Comparison of ENCODE assay signal across 12 cellular contexts in the genomic region with DNA sequence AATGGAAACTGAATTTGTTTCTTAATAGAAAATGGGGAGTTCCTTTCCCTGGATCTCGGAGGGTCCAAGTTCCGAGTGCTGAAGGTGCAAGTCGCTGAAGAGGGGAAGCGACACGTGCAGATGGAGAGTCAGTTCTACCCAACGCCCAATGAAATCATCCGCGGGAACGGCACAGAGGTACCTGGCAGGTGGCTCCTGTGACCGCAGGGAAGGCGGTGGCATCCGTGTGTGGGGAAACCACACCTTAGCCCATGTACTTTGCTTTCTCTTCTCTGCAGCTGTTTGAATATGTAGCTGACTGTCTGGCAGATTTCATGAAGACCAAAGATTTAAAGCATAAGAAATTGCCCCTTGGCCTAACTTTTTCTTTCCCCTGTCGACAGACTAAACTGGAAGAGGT. TPM values are rescaled to one million over a fixed set of nuclear protein-coding genes. Genes with fewer than 3 reads are reported as not detected.
DNase-seq lines count a peak whose midpoint lies in the region; ATAC-seq and TF ChIP-seq lines count a peak whose summit lies in the region.
"Had no signal": no experiment of that assay in that cellular context is flagged by ENCODE, and none has a peak within 500 bp of the region (broad histone marks: within the 10 kb centered on the region; RNA-seq: fewer than 3 reads in every experiment).

No MANE protein-coding gene starts in this region.

- H3K79me2 ChIP-seq in OCI-LY7 (ENCODE audit: insufficient read depth, low read depth, low read length), result no peaks in the 10 kb centered on the region

- intact Hi-C loops in OCI-LY7 (cut with micrococcal nuclease; ENCODE audit: unreplicated experiment), result no loop called here

- peak overlapping the region; percentile 44 for H3K27ac ChIP-seq in effector memory CD4-positive, alpha-beta T cell (ENCODE audit: insufficient read depth, low read length, poor library complexity, severe bottlenecking)
- no peak overlapping the region for H3K27ac ChIP-seq in OCI-LY7 (ENCODE audit: low read depth, low read length, poor library complexity, severe bottlenecking)
- H3K27ac ChIP-seq: right atrium auricular region had no signal

- no peaks in the 10 kb centered on the region for H3K9me3 Mint-ChIP-seq in activated naive CD4-positive, alpha-beta T cell treated with anti-CD3 and anti-CD28 coated beads, Interleukin-2, amount 50 U/mL, for 72 hours
- H3K9me3 Mint-ChIP-seq in stimulated activated effector memory CD8-positive, alpha-beta T cell treated with anti-CD3 and anti-CD28 coated beads, Interleukin-12 subunit alpha, Interleukin-12 subunit beta, amount 100 ng/mL, for 72 hours, result no peaks in the 10 kb centered on the region

- H3K9me2 ChIP-seq in OCI-LY7 (ENCODE audit: insufficient read depth, low read length), result no peaks in the 10 kb centered on the region

- DNase-seq in activated naive CD4-positive, alpha-beta T cell treated with Interleukin-2 at 50 U/mL for 16 hours, result peak; percentile 33
- DNase-seq in activated naive CD4-positive, alpha-beta T cell treated with anti-CD3 and anti-CD28 coated beads, Interleukin-2, amount 50 U/mL, for 72 hours (ENCODE audit: low spot score in 2 of 2), result no peak
- DNase-seq in T-helper 22 cell (ENCODE audit: low read depth) (peak; percentile 13), OCI-LY7 (ENCODE audit: low spot score) (no peak), BE2C (no peak), HEK293T (ENCODE audit: extremely low spot score) (no peak)
- peak; percentile 19 to 26 (median 21) for DNase-seq in effector memory CD4-positive, alpha-beta T cell
- DNase-seq in stimulated activated effector memory CD8-positive, alpha-beta T cell treated with anti-CD3 and anti-CD28 coated beads, Interleukin-12 subunit alpha, Interleukin-12 subunit beta, amount 100 ng/mL, for 72 hours (ENCODE audit: low spot score in 2 of 2), result no peak
- DNase-seq: KBM-7, NCI-H187 had no signal

- POLR2A ChIA-PET in OCI-LY7 (lab: Charles Lee), result no interaction called here
- POLR2A ChIA-PET in HEK293T (lab: Yijun Ruan, JAX), result no interaction called here

- H3K36me3 ChIP-seq in effector memory CD4-positive, alpha-beta T cell (ENCODE audit: control insufficient read depth, insufficient read depth, low read length), result no peaks in the 10 kb centered on the region
- H3K36me3 ChIP-seq in OCI-LY7 (ENCODE audit: insufficient read depth, low read length) (no peaks in the 10 kb centered on the region), BE2C (no peaks in the 10 kb centered on the region)
- H3K36me3 ChIP-seq: right atrium auricular region had no signal

- H4K20me1 ChIP-seq in OCI-LY7 (ENCODE audit: insufficient read depth, low read length), result no peaks in the 10 kb centered on the region

- H2AFZ ChIP-seq in OCI-LY7 (ENCODE audit: low read length), result no peak overlapping the region

- BruUV-seq in OCI-LY7 (replicated peaks; lab: Mats Ljungman, UMichigan), result no TSS peak

- no peaks in the 10 kb centered on the region for H3K27me3 ChIP-seq in effector memory CD4-positive, alpha-beta T cell (replicated peaks; ENCODE audit: control insufficient read depth, insufficient read depth, low read length, poor library complexity, severe bottlenecking)
- no peaks in the 10 kb centered on the region for H3K27me3 ChIP-seq in BE2C
- H3K27me3 ChIP-seq: right atrium auricular region had no signal

- no peak for TF ChIP-seq CTCF in OCI-LY7 (conservative IDR thresholded peaks at IDR 0.05; ENCODE audit: low read length)
- no peak for TF ChIP-seq CTCF in BE2C (IDR thresholded peaks at IDR 0.05; ENCODE audit: low read depth, low read length)

- CTCF ChIA-PET in OCI-LY7 (lab: Charles Lee; ENCODE audit: unreplicated experiment) (no interaction called here), HEK293T (lab: Yijun Ruan, JAX) (no interaction called here)

- H3K4me3 Mint-ChIP-seq in stimulated activated effector memory CD8-positive, alpha-beta T cell treated with anti-CD3 and anti-CD28 coated beads, Interleukin-12 subunit alpha, Interleukin-12 subunit beta, amount 100 ng/mL, for 72 hours, result no peak overlapping the region

- H3K4me3 ChIP-seq in effector memory CD4-positive, alpha-beta T cell (ENCODE audit: insufficient read depth, low read depth, low read length, poor library complexity, severe bottlenecking), result no peak overlapping the region
- H3K4me3 ChIP-seq in OCI-LY7 (ENCODE audit: low read depth, low read length, poor library complexity, severe bottlenecking) (no peak overlapping the region), BE2C (ENCODE audit: low read depth, low read length) (no peak overlapping the region)
- H3K4me3 ChIP-seq: right atrium auricular region had no signal

- peaks cover 57% of the 10 kb centered on the region for H3K4me1 Mint-ChIP-seq in stimulated activated effector memory CD8-positive, alpha-beta T cell treated with anti-CD3 and anti-CD28 coated beads, Interleukin-12 subunit alpha, Interleukin-12 subunit beta, amount 100 ng/mL, for 72 hours

- H3K9me3 ChIP-seq in effector memory CD4-positive, alpha-beta T cell (ENCODE audit: control insufficient read depth, low read length), result no peaks in the 10 kb centered on the region
- H3K9me3 ChIP-seq in OCI-LY7 (ENCODE audit: low read length), result no peaks in the 10 kb centered on the region
- no peaks in the 10 kb centered on the region for H3K9me3 ChIP-seq in BE2C
- H3K9me3 ChIP-seq: right atrium auricular region had no signal

- H3K4me2 ChIP-seq in OCI-LY7 (ENCODE audit: low read length), result no peak overlapping the region

- no peak overlapping the region for H3K27ac Mint-ChIP-seq in activated naive CD4-positive, alpha-beta T cell treated with anti-CD3 and anti-CD28 coated beads, Interleukin-2, amount 50 U/mL, for 72 hours
- peak overlapping the region; percentile 8 for H3K27ac Mint-ChIP-seq in stimulated activated effector memory CD8-positive, alpha-beta T cell treated with anti-CD3 and anti-CD28 coated beads, Interleukin-12 subunit alpha, Interleukin-12 subunit beta, amount 100 ng/mL, for 72 hours

- H3K4me1 ChIP-seq in effector memory CD4-positive, alpha-beta T cell (ENCODE audit: control insufficient read depth, insufficient read depth, low read length, poor library complexity, severe bottlenecking), result peaks cover 43% of the 10 kb centered on the region
- H3K4me1 ChIP-seq in OCI-LY7 (ENCODE audit: insufficient read depth, low read length, poor library complexity, severe bottlenecking) (peaks cover 12% of the 10 kb centered on the region), BE2C (no peaks in the 10 kb centered on the region)

- no peak for ATAC-seq in activated naive CD4-positive, alpha-beta T cell treated with anti-CD3 and anti-CD28 coated beads, Interleukin-2, amount 50 U/mL, for 72 hours
- ATAC-seq in stimulated activated effector memory CD8-positive, alpha-beta T cell treated with anti-CD3 and anti-CD28 coated beads, Interleukin-12 subunit alpha, Interleukin-12 subunit beta, amount 100 ng/mL, for 72 hours, result no peak

- no peaks in the 10 kb centered on the region for H3K36me3 Mint-ChIP-seq in activated naive CD4-positive, alpha-beta T cell treated with anti-CD3 and anti-CD28 coated beads, Interleukin-2, amount 50 U/mL, for 72 hours
- peaks cover 8% of the 10 kb centered on the region for H3K36me3 Mint-ChIP-seq in stimulated activated effector memory CD8-positive, alpha-beta T cell treated with anti-CD3 and anti-CD28 coated beads, Interleukin-12 subunit alpha, Interleukin-12 subunit beta, amount 100 ng/mL, for 72 hours

TF ChIP-seq in HEK293T, 16 proteins besides CTCF, POLR2A, EP300 and RAD21:
- TF ChIP-seq ZNF384 (IDR thresholded peaks at IDR 0.05), result no peak
- no peak for TF ChIP-seq SUZ12 (IDR thresholded peaks at IDR 0.05)
- TF ChIP-seq TARDBP (IDR thresholded peaks at IDR 0.05), result no peak
- TF ChIP-seq HDGF (IDR thresholded peaks at IDR 0.05; ENCODE audit: borderline replicate concordance), result no peak
- no peak for TF ChIP-seq CTBP1 (IDR thresholded peaks at IDR 0.05; ENCODE audit: borderline replicate concordance)
- TF ChIP-seq, protein P1, sequence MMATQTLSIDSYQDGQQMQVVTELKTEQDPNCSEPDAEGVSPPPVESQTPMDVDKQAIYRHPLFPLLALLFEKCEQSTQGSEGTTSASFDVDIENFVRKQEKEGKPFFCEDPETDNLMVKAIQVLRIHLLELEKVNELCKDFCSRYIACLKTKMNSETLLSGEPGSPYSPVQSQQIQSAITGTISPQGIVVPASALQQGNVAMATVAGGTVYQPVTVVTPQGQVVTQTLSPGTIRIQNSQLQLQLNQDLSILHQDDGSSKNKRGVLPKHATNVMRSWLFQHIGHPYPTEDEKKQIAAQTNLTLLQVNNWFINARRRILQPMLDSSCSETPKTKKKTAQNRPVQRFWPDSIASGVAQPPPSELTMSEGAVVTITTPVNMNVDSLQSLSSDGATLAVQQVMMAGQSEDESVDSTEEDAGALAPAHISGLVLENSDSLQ (IDR thresholded peaks at IDR 0.05), result no peak
- TF ChIP-seq ARNT (IDR thresholded peaks at IDR 0.05), result no peak
- TF ChIP-seq L3MBTL2 (conservative IDR thresholded peaks at IDR 0.05), result no peak
- no peak for TF ChIP-seq NFRKB (IDR thresholded peaks at IDR 0.05)
- no peak for TF ChIP-seq FOXM1 (IDR thresholded peaks at IDR 0.05; ENCODE audit: borderline replicate concordance)

RNA-seq across cellular contexts. Expression of a gene that starts 12.6 kb away (rescaled TPM):
- under 1 TPM; 0.41 to 0.46 TPM for total RNA-seq in activated naive CD4-positive, alpha-beta T cell treated with anti-CD3 and anti-CD28 coated beads, Interleukin-2, amount 50 U/mL, for 72 hours
- total RNA-seq in OCI-LY7 (2014; rRNA removed; shearing (Covaris generic)), result not detected in 2 replicates
- not detected in 2 replicates for total RNA-seq in OCI-LY7 (2022)
- polyA plus RNA-seq in BE2C (2012; ENCODE audit: insufficient read depth, insufficient read length, low read depth), result not detected
- total RNA-seq: urinary bladder had no signal

RNA-seq across cellular contexts. Expression of a gene that starts 45.6 kb away (rescaled TPM):
- total RNA-seq in activated naive CD4-positive, alpha-beta T cell treated with anti-CD3 and anti-CD28 coated beads, Interleukin-2, amount 50 U/mL, for 72 hours, result 100 to 1,000 TPM; 157 to 235 TPM
- total RNA-seq in OCI-LY7 (2014; rRNA removed; shearing (Covaris generic)), result 9.7 and 13.1 TPM in 2 replicates
- 23.1 and 31.5 TPM in 2 replicates for total RNA-seq in OCI-LY7 (2022)
- 158 TPM for polyA plus RNA-seq in BE2C (2012; ENCODE audit: insufficient read depth, insufficient read length, low read depth)

RNA-seq across cellular contexts. Expression of a gene that starts 52.7 kb away (rescaled TPM):
- 10 to 100 TPM; 44.4 to 45.9 TPM for total RNA-seq in activated naive CD4-positive, alpha-beta T cell treated with anti-CD3 and anti-CD28 coated beads, Interleukin-2, amount 50 U/mL, for 72 hours
- 26.5 and 27.0 TPM in 2 replicates for total RNA-seq in OCI-LY7 (2014; rRNA removed; shearing (Covaris generic))
- 40.9 and 47.9 TPM in 2 replicates for total RNA-seq in OCI-LY7 (2022)
- polyA plus RNA-seq in BE2C (2012; ENCODE audit: insufficient read depth, insufficient read length, low read depth), result 42.0 TPM

Comparison
In these comparisons a context has a peak if more than half of its experiments do, and no peak if none do; other contexts are left out.
1. DNase-seq: peak in activated naive CD4-positive, alpha-beta T cell treated with Interleukin-2 at 50 U/mL for 16 hours (single experiment), T-helper 22 cell (single experiment) and effector memory CD4-positive, alpha-beta T cell (3 of 3); none in activated naive CD4-positive, alpha-beta T cell treated with anti-CD3 and anti-CD28 coated beads, Interleukin-2, amount 50 U/mL, for 72 hours (0 of 2), stimulated activated effector memory CD8-positive, alpha-beta T cell treated with anti-CD3 and anti-CD28 coated beads, Interleukin-12 subunit alpha, Interleukin-12 subunit beta, amount 100 ng/mL, for 72 hours (0 of 2), OCI-LY7 (single experiment), BE2C (single experiment) and HEK293T (single experiment).
2. RNA of a gene that starts 45.6 kb away (total RNA-seq): 157 to 235 TPM in activated naive CD4-positive, alpha-beta T cell treated with anti-CD3 and anti-CD28 coated beads, Interleukin-2, amount 50 U/mL, for 72 hours; 9.7 to 31.5 TPM in OCI-LY7; every median in the first group is over 4 times any median in the second.